11 cellular contexts compared by ENCODE assay signal in the genomic region with DNA sequence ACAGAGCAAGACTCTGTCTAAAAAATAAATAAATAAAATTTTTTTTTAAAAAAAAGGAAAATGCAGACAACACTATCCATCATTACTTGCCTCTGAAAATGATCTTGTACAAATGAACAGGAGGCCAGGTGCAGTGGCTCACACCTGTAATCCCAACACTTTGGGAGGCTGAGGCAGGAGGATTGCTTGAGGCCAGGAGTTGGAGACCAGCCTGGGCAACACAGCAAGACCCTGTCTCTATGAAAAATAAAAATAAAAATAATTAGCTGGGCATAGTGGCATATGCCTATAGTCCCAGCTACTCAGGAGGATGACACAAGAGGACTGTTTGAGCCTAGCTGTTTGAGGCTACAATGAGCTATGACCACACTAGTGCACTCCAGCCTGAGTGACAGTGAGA. TPM values are rescaled to one million over a fixed set of nuclear protein-coding genes. Genes with fewer than 3 reads are reported as not detected.
"Had no signal": no experiment of that assay in that cellular context is flagged by ENCODE, and none has a peak within 500 bp of the region (broad histone marks: within the 10 kb centered on the region; RNA-seq: fewer than 3 reads in every experiment).

No MANE protein-coding gene starts in this region.

RNA-seq across cellular contexts. Expression of a gene that starts 58.3 kb away (rescaled TPM):
- total RNA-seq: activated CD4-positive, alpha-beta T cell treated with anti-CD3 and anti-CD28 coated beads for 36 hours; activated CD4-positive, alpha-beta T cell treated with anti-CD3 and anti-CD28 coated beads, Interleukin-2, amount 10 ng/mL, durations not matched to agents 7 days and 5 days; activated CD8-positive, alpha-beta memory T cell treated with anti-CD3 and anti-CD28 coated beads, Interleukin-2, amount 10 ng/mL, durations not matched to agents 7 days and 5 days; activated CD8-positive, alpha-beta T cell treated with anti-CD3 and anti-CD28 coated beads for 36 hours; activated naive CD4-positive, alpha-beta T cell treated with anti-CD3 and anti-CD28 coated beads for 36 hours; activated naive CD8-positive, alpha-beta T cell treated with anti-CD3 and anti-CD28 coated beads, Interleukin-2, amount 10 ng/mL, durations not matched to agents 7 days and 5 days; ascending aorta; bronchial epithelial cell; cardiac muscle cell; cerebellum; WTC11 had no signal
- polyA plus RNA-seq: cardiac muscle cell had no signal
